ENCODE assay signal across 8 cellular contexts in genomic region chr14:70955543-70956480, GRCh38. TPM values are rescaled to one million over a fixed set of nuclear protein-coding genes. Genes with fewer than 3 reads are reported as not detected.
DNase-seq lines count a peak whose midpoint lies in the region; ATAC-seq and TF ChIP-seq lines count a peak whose summit lies in the region.

No MANE protein-coding gene starts in this region.

- H3K9me3 Mint-ChIP-seq in brain = peaks cover 2 to 12% (median 7%) of the 10 kb centered on the region in 5 experiments

- H2BK120ac ChIP-seq in mesenchymal stem cell (ENCODE audit: low read depth, low read length) = no peak overlapping the region

- peaks cover 14% of the 10 kb centered on the region for H3K4me1 ChIP-seq in A673 (ENCODE audit: insufficient read depth, low read length, poor library complexity, severe bottlenecking)
- no peaks in the 10 kb centered on the region for H3K4me1 ChIP-seq in mesenchymal stem cell (ENCODE audit: control insufficient read depth, insufficient read depth, low read depth, low read length)

- no peak overlapping the region for H2BK12ac ChIP-seq in mesenchymal stem cell (ENCODE audit: low read length in 2 of 2)

- H2AK5ac ChIP-seq in mesenchymal stem cell (ENCODE audit: low read length, severe bottlenecking) = no peak overlapping the region

- H3K79me1 ChIP-seq in mesenchymal stem cell (replicated peaks; ENCODE audit: low read length, poor library complexity, severe bottlenecking) = peaks cover 11% of the 10 kb centered on the region

- intact Hi-C loops in A673 (cut with micrococcal nuclease; ENCODE audit: unreplicated experiment) = loop anchor here (2.0 to 5.0 kb wide), 2 partner anchors 49 to 139 kb away; partner anchors contain the start of gene PCNX1

- peak overlapping the region in 1 of 5 experiments; percentile 45 for H3K27ac Mint-ChIP-seq in brain

- no peak overlapping the region for H2BK5ac ChIP-seq in mesenchymal stem cell (ENCODE audit: low read depth, low read length, poor library complexity, severe bottlenecking)

- no peak overlapping the region for H3K4me2 ChIP-seq in mesenchymal stem cell (ENCODE audit: low read length, poor library complexity, severe bottlenecking)

- peak overlapping the region; percentile 52 for H3K9ac ChIP-seq in mesenchymal stem cell (ENCODE audit: low read length)

- H4K91ac ChIP-seq in mesenchymal stem cell (ENCODE audit: low read length) = no peak overlapping the region

- 89% methylated on average over 5 of the region's 5 CpGs for WGBS in mesenchymal stem cell

- CTCF ChIA-PET in A673 (lab: Charles Lee) = interaction anchor here (0.6 to 1.7 kb wide), 4 partner anchors 48 to 137 kb away, joined by 3 to 16 read pairs (median 8); partner anchors contain the start of gene PCNX1

- no peaks in the 10 kb centered on the region for H3K27me3 Mint-ChIP-seq in brain

- H3K36me3 ChIP-seq in A673 (ENCODE audit: insufficient read depth, low read length, poor library complexity, severe bottlenecking) (peaks cover 11% of the 10 kb centered on the region), mesenchymal stem cell (ENCODE audit: control insufficient read depth in 1 of 2, insufficient read depth in 2 of 2, low read depth in 1 of 2, low read length in 2 of 2) (peaks cover 2 to 25% of the 10 kb centered on the region in 2 experiments)

- H3K4me1 Mint-ChIP-seq in brain = peaks cover 14% of the 10 kb centered on the region

- H4K8ac ChIP-seq in mesenchymal stem cell (ENCODE audit: low read length) = no peak overlapping the region

- DNase-seq in A673 (ENCODE audit: low spot score) = peak; percentile 60
- DNase-seq in GM10266 (ENCODE audit: extremely low spot score) = peak; percentile 12
- peak; percentile 37 for DNase-seq in RPMI7951 (ENCODE audit: low read depth)
- peak; percentile 63 for DNase-seq in mesenchymal stem cell
- DNase-seq in NCI-H526 treated with DMSO at 0.1 percent for 48 hours (lab: John Stamatoyannopoulos, UW) = no peak
- no peak for DNase-seq in kidney glomerular epithelial cell (lab: John Stamatoyannopoulos, UW)

- no TSS peak for BruUV-seq in A673 (replicated peaks; lab: Mats Ljungman, UMichigan)

- H3K14ac ChIP-seq in mesenchymal stem cell (ENCODE audit: low read length in 2 of 2) = no peak overlapping the region

- TF ChIP-seq CTCF in A673 (conservative IDR thresholded peaks at IDR 0.05; ENCODE audit: low read depth, low read length) = peak; percentile 74
- TF ChIP-seq CTCF in GM10266 (IDR thresholded peaks at IDR 0.05; ENCODE audit: control insufficient read depth, insufficient read depth, low read depth, missing control alignments) = peak; percentile 66
- TF ChIP-seq CTCF in brain (conservative IDR thresholded peaks at IDR 0.05) = peak; percentile 61 to 63

- peaks cover 42% of the 10 kb centered on the region for H3K36me3 Mint-ChIP-seq in brain

- H3K4me3 ChIP-seq in A673 (ENCODE audit: low read depth, low read length, poor library complexity, severe bottlenecking) = no peak overlapping the region
- H3K4me3 ChIP-seq in mesenchymal stem cell (ENCODE audit: insufficient read depth in 1 of 2, low read depth in 1 of 2, low read length in 2 of 2) = no peak overlapping the region

- no peak overlapping the region for H3K23ac ChIP-seq in mesenchymal stem cell (ENCODE audit: low read length in 2 of 2)

- H3K4ac ChIP-seq in mesenchymal stem cell (ENCODE audit: low read depth in 1 of 2, low read length in 2 of 2) = no peak overlapping the region

- ATAC-seq in GM21515 (IDR thresholded peaks at IDR 0.05; ENCODE audit: unreplicated experiment) = no peak

- H3K4me3 Mint-ChIP-seq in brain = no peak overlapping the region

- H2BK15ac ChIP-seq in mesenchymal stem cell (ENCODE audit: low read depth, poor library complexity, severe bottlenecking) = no peak overlapping the region

- H3K27ac ChIP-seq in A673 (ENCODE audit: low read depth, low read length, poor library complexity, severe bottlenecking) = no peak overlapping the region
- no peak overlapping the region for H3K27ac ChIP-seq in mesenchymal stem cell (ENCODE audit: low read length, poor library complexity, severe bottlenecking)

- POLR2A ChIA-PET in A673 (lab: Charles Lee; ENCODE audit: low non-redundant PET) = no interaction called here

- no peak overlapping the region for H2AFZ ChIP-seq in mesenchymal stem cell (ENCODE audit: low read depth, low read length)

- H3K27me3 ChIP-seq in A673 (replicated peaks; ENCODE audit: insufficient read depth, low read depth, low read length, poor library complexity) = no peaks in the 10 kb centered on the region
- H3K27me3 ChIP-seq in mesenchymal stem cell (ENCODE audit: control insufficient read depth in 1 of 2, insufficient read depth in 1 of 2, low read length in 2 of 2) = no peaks in the 10 kb centered on the region

- H3K18ac ChIP-seq in mesenchymal stem cell (ENCODE audit: low read depth in 1 of 2, low read length in 2 of 2) = no peak overlapping the region

- H3K9me3 ChIP-seq in A673 (ENCODE audit: low read depth, low read length, poor library complexity, severe bottlenecking) = peaks cover 4% of the 10 kb centered on the region
- H3K9me3 ChIP-seq in mesenchymal stem cell (ENCODE audit: control insufficient read depth, low read length) = no peaks in the 10 kb centered on the region

RNA-seq across cellular contexts. Expression of gene PCNX1, which starts 48.6 kb away (rescaled TPM):
- 46.8 and 60.7 TPM in 2 replicates for total RNA-seq in A673 (2021)
- 14.8 and 16.1 TPM in 2 replicates for total RNA-seq in RPMI7951 (2014; rRNA removed; shearing (Covaris generic))
- polyA plus RNA-seq in brain (ENCODE audit: insufficient read depth, low read depth, low replicate concordance) = 8.5 TPM
- polyA plus RNA-seq in mesenchymal stem cell (2013, experiment 1 of 2) = 23.8 TPM
- polyA plus RNA-seq in mesenchymal stem cell (2013, experiment 2 of 2) = 22.4 TPM

Comparison
In these comparisons a context has a peak if more than half of its experiments do, and no peak if none do; other contexts are left out.
1. DNase-seq: peak in A673 (single experiment), GM10266 (single experiment), RPMI7951 (single experiment) and mesenchymal stem cell (single experiment); none in NCI-H526 treated with DMSO at 0.1 percent for 48 hours (single experiment) and kidney glomerular epithelial cell (single experiment).
2. Peak in every context shown above with its lines, with median percentiles within 50 percentile points of each other: CTCF ChIP-seq.